ENCODE assay signal across 1 cellular context in the genomic region with DNA sequence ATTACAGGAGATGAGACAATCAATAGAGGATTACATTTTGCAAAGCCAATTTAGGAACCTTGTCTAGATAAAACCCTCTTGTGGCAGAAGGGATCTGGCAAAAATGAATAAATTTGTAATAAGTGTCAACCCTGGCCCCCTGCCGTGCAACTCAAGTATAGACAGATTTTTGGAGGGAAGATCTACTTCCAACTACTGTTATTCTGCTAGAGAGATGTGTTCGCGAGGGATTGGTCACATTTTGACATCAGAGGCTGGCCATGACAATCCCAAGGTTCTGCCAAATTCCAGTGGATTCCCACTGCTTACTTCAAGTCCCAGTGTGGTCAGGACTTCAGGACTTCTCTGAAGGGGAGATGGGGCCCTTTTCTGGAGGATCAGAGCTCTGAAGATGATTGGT.
TF ChIP-seq lines count a peak whose summit lies in the region.

No MANE protein-coding gene starts in this region.

TF ChIP-seq in IMR-90, 13 proteins besides CTCF, POLR2A, EP300 and RAD21:
- TF ChIP-seq RCOR1 (IDR thresholded peaks at IDR 0.05; ENCODE audit: insufficient replicate concordance, low read length), result no peak
- peak; percentile 18; the same call in 1 of the 2 replicates for TF ChIP-seq SMC3 (IDR thresholded peaks at IDR 0.05; ENCODE audit: low read depth, low read length)
- no peak for TF ChIP-seq FOS (IDR thresholded peaks at IDR 0.05; ENCODE audit: low read depth, low read length)
